Comparison of ENCODE assay signal across 2 cellular contexts in the genomic region with DNA sequence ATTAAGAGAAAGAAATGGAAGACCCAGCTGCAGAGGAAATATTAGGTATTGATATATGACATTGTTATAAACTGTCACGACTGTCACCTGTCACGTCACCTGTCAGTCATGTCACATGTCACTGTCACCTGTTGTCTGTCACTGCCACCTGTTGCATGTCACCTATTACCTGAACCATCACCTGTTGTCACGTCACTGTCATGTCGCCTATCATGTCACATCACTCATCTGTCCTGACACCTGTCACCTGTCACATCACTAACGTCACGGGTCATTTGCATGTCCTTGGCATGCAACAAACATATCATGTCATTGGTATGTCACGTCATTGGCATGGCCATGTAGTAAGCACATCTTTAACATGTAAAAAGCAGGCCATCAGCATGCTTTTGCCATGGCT.
A peak's percentile ranks its signal among the peaks of the same experiment; 100 is the strongest.
TF ChIP-seq lines count a peak whose summit lies in the region.

No MANE protein-coding gene starts in this region.

TF ChIP-seq in A549, 52 proteins besides CTCF, POLR2A, EP300 and RAD21:
- TF ChIP-seq EHF (CRISPR knock-in tag; IDR thresholded peaks at IDR 0.05) (no peak), FOSB (CRISPR knock-in tag; IDR thresholded peaks at IDR 0.05) (no peak), PHF8 (IDR thresholded peaks at IDR 0.05; ENCODE audit: borderline replicate concordance, low read depth) (no peak), NFE2L2 (conservative IDR thresholded peaks at IDR 0.05; ENCODE audit: low read length) (no peak), JUNB (IDR thresholded peaks at IDR 0.05) (no peak), CBX8 (IDR thresholded peaks at IDR 0.05) (no peak), ZNF302 (CRISPR knock-in tag; IDR thresholded peaks at IDR 0.05) (no peak), RCOR1 (IDR thresholded peaks at IDR 0.05; ENCODE audit: low read depth, low read length) (no peak), HOXA7 (CRISPR knock-in tag; IDR thresholded peaks at IDR 0.05) (no peak), JUN (IDR thresholded peaks at IDR 0.05) (no peak), HDAC2 (IDR thresholded peaks at IDR 0.05) (no peak), GATA3 (IDR thresholded peaks at IDR 0.05; ENCODE audit: borderline replicate concordance) (no peak), MAZ (IDR thresholded peaks at IDR 0.05; ENCODE audit: borderline replicate concordance, low read depth, low read length) (no peak), ZFP36 (IDR thresholded peaks at IDR 0.05; ENCODE audit: borderline replicate concordance, partially characterized antibody) (no peak), KDM5A (IDR thresholded peaks at IDR 0.05) (no peak), ZC3H11A (IDR thresholded peaks at IDR 0.05) (no peak), EHMT2 (IDR thresholded peaks at IDR 0.05; ENCODE audit: low read depth) (no peak), SREBF2 (IDR thresholded peaks at IDR 0.05) (no peak)
- TF ChIP-seq, protein P1, sequence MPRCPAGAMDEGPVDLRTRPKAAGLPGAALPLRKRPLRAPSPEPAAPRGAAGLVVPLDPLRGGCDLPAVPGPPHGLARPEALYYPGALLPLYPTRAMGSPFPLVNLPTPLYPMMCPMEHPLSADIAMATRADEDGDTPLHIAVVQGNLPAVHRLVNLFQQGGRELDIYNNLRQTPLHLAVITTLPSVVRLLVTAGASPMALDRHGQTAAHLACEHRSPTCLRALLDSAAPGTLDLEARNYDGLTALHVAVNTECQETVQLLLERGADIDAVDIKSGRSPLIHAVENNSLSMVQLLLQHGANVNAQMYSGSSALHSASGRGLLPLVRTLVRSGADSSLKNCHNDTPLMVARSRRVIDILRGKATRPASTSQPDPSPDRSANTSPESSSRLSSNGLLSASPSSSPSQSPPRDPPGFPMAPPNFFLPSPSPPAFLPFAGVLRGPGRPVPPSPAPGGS (IDR thresholded peaks at IDR 0.05) = no peak
- TF ChIP-seq, protein P2, sequence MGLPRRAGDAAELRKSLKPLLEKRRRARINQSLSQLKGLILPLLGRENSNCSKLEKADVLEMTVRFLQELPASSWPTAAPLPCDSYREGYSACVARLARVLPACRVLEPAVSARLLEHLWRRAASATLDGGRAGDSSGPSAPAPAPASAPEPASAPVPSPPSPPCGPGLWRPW (IDR thresholded peaks at IDR 0.05) = no peak

TF ChIP-seq in K562, 482 proteins besides CTCF, POLR2A, EP300 and RAD21 (continues in another document):
- TF ChIP-seq NR1H2 (CRISPR knock-in tag; IDR thresholded peaks at IDR 0.05) (no peak), KHSRP (IDR thresholded peaks at IDR 0.05) (no peak), RBBP5 (IDR thresholded peaks at IDR 0.05; ENCODE audit: borderline replicate concordance, insufficient read depth, low read length, poor library complexity, severe bottlenecking) (no peak), ERF (CRISPR knock-in tag; IDR thresholded peaks at IDR 0.05) (no peak), TARDBP (IDR thresholded peaks at IDR 0.05) (no peak), ATF1 (CRISPR knock-in tag; IDR thresholded peaks at IDR 0.05) (no peak), ATF1 (tag; IDR thresholded peaks at IDR 0.05) (0 out of 2 replicates have a peak, but pooled peaks have one; percentile 27), GATA2 (CRISPR knock-in tag; IDR thresholded peaks at IDR 0.05) (no peak), ZC3H11A (IDR thresholded peaks at IDR 0.05; ENCODE audit: low read depth, low read length) (no peak), HNRNPUL1 (IDR thresholded peaks at IDR 0.05; ENCODE audit: low read length) (no peak), ZNF75A (CRISPR knock-in tag; IDR thresholded peaks at IDR 0.05) (no peak), ZNF121 (CRISPR knock-in tag; conservative IDR thresholded peaks at IDR 0.05) (no peak), ZNF197 (CRISPR knock-in tag; IDR thresholded peaks at IDR 0.05; ENCODE audit: low read depth) (no peak), CREB1 (IDR thresholded peaks at IDR 0.05) (no peak), CREB1 (CRISPR knock-in tag; IDR thresholded peaks at IDR 0.05) (peak; percentile 39; the same call in 1 of the 2 replicates), RAD51 (IDR thresholded peaks at IDR 0.05; ENCODE audit: borderline replicate concordance, low read depth) (no peak), PML (IDR thresholded peaks at IDR 0.05; ENCODE audit: low read length) (no peak), KDM1A (IDR thresholded peaks at IDR 0.05) (no peak), CCAR2 (IDR thresholded peaks at IDR 0.05; ENCODE audit: low read depth, low read length) (no peak), ZFP1 (CRISPR knock-in tag; IDR thresholded peaks at IDR 0.05) (no peak), MEIS2 (IDR thresholded peaks at IDR 0.05; ENCODE audit: partially characterized antibody) (peak; percentile 83)
- TF ChIP-seq, protein P3, sequence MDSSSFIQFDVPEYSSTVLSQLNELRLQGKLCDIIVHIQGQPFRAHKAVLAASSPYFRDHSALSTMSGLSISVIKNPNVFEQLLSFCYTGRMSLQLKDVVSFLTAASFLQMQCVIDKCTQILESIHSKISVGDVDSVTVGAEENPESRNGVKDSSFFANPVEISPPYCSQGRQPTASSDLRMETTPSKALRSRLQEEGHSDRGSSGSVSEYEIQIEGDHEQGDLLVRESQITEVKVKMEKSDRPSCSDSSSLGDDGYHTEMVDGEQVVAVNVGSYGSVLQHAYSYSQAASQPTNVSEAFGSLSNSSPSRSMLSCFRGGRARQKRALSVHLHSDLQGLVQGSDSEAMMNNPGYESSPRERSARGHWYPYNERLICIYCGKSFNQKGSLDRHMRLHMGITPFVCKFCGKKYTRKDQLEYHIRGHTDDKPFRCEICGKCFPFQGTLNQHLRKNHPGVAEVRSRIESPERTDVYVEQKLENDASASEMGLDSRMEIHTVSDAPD (CRISPR knock-in tag; IDR thresholded peaks at IDR 0.05) = no peak
- TF ChIP-seq, protein P4, sequence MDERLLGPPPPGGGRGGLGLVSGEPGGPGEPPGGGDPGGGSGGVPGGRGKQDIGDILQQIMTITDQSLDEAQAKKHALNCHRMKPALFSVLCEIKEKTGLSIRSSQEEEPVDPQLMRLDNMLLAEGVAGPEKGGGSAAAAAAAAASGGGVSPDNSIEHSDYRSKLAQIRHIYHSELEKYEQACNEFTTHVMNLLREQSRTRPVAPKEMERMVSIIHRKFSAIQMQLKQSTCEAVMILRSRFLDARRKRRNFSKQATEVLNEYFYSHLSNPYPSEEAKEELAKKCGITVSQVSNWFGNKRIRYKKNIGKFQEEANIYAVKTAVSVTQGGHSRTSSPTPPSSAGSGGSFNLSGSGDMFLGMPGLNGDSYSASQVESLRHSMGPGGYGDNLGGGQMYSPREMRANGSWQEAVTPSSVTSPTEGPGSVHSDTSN (CRISPR knock-in tag; IDR thresholded peaks at IDR 0.05; ENCODE audit: low read depth) = no peak
- TF ChIP-seq, protein P4 (tag; conservative IDR thresholded peaks at IDR 0.05; ENCODE audit: low read depth) = peak; percentile 82
- TF ChIP-seq, protein P5, sequence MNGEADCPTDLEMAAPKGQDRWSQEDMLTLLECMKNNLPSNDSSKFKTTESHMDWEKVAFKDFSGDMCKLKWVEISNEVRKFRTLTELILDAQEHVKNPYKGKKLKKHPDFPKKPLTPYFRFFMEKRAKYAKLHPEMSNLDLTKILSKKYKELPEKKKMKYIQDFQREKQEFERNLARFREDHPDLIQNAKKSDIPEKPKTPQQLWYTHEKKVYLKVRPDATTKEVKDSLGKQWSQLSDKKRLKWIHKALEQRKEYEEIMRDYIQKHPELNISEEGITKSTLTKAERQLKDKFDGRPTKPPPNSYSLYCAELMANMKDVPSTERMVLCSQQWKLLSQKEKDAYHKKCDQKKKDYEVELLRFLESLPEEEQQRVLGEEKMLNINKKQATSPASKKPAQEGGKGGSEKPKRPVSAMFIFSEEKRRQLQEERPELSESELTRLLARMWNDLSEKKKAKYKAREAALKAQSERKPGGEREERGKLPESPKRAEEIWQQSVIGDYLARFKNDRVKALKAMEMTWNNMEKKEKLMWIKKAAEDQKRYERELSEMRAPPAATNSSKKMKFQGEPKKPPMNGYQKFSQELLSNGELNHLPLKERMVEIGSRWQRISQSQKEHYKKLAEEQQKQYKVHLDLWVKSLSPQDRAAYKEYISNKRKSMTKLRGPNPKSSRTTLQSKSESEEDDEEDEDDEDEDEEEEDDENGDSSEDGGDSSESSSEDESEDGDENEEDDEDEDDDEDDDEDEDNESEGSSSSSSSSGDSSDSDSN (IDR thresholded peaks at IDR 0.05; ENCODE audit: borderline replicate concordance in 1 of 2, low read depth in 2 of 2, low read length in 2 of 2) = no peak
- TF ChIP-seq, protein P6, sequence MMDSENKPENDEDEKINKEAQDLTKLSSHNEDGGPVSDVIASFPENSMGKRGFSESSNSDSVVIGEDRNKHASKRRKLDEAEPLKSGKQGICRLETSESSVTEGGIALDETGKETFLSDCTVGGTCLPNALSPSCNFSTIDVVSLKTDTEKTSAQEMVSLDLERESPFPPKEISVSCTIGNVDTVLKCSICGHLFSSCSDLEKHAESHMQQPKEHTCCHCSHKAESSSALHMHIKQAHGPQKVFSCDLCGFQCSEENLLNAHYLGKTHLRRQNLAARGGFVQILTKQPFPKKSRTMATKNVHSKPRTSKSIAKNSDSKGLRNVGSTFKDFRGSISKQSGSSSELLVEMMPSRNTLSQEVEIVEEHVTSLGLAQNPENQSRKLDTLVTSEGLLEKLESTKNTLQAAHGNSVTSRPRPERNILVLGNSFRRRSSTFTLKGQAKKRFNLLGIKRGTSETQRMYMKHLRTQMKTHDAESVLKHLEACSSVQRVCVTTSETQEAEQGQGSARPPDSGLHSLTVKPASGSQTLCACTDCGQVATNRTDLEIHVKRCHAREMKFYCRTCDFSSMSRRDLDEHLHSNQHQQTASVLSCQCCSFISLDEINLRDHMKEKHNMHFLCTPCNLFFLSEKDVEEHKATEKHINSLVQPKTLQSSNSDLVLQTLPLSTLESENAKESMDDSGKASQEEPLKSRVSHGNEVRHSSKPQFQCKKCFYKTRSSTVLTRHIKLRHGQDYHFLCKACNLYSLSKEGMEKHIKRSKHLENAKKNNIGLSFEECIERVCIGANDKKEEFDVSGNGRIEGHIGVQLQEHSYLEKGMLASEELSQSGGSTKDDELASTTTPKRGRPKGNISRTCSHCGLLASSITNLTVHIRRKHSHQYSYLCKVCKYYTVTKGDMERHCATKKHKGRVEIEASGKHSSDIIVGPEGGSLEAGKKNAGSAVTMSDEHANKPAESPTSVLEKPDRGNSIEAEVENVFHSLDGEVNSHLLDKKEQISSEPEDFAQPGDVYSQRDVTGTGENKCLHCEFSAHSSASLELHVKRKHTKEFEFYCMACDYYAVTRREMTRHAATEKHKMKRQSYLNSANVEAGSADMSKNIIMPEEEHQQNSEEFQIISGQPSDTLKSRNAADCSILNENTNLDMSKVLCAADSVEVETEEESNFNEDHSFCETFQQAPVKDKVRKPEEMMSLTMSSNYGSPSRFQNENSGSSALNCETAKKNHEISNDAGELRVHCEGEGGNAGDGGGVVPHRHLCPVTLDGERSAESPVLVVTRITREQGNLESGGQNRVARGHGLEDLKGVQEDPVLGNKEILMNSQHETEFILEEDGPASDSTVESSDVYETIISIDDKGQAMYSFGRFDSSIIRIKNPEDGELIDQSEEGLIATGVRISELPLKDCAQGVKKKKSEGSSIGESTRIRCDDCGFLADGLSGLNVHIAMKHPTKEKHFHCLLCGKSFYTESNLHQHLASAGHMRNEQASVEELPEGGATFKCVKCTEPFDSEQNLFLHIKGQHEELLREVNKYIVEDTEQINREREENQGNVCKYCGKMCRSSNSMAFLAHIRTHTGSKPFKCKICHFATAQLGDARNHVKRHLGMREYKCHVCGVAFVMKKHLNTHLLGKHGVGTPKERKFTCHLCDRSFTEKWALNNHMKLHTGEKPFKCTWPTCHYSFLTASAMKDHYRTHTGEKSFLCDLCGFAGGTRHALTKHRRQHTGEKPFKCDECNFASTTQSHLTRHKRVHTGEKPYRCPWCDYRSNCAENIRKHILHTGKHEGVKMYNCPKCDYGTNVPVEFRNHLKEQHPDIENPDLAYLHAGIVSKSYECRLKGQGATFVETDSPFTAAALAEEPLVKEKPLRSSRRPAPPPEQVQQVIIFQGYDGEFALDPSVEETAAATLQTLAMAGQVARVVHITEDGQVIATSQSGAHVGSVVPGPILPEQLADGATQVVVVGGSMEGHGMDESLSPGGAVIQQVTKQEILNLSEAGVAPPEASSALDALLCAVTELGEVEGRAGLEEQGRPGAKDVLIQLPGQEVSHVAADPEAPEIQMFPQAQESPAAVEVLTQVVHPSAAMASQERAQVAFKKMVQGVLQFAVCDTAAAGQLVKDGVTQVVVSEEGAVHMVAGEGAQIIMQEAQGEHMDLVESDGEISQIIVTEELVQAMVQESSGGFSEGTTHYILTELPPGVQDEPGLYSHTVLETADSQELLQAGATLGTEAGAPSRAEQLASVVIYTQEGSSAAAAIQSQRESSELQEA (IDR thresholded peaks at IDR 0.05; ENCODE audit: low read depth) = no peak
